Comparison of ENCODE assay signal across 18 cellular contexts in the genomic region with DNA sequence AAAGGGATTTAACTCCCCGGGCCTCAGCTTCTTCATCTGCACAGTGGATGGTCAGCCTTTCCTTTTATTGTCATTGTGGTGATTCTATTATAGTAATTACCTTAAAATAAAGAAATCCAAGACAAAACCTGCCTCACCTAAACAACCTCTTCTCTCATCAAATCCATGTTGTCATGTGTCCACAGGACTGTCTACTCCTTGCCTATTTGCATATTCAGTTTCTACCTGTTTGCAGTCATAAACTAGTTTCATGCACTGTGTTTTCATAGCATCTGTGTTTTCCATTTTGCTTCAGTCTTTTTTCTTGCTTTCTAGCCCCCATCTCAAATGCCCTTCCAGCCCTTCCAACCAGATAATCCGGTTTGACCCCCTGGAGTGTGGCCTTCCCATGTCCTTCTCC. TPM values are rescaled to one million over a fixed set of nuclear protein-coding genes. Genes with fewer than 3 reads are reported as not detected.
A peak's percentile ranks its signal among the peaks of the same experiment; 100 is the strongest.
DNase-seq lines count a peak whose midpoint lies in the region; ATAC-seq and TF ChIP-seq lines count a peak whose summit lies in the region.
"Had no signal": no experiment of that assay in that cellular context is flagged by ENCODE, and none has a peak within 500 bp of the region (broad histone marks: within the 10 kb centered on the region; RNA-seq: fewer than 3 reads in every experiment).

No MANE protein-coding gene starts in this region.

- no peaks in the 10 kb centered on the region for H3K27me3 ChIP-seq in BLaER1
- H3K27me3 ChIP-seq in CD8-positive, alpha-beta T cell (ENCODE audit: insufficient read depth, low read length): no peaks in the 10 kb centered on the region
- H3K27me3 ChIP-seq: brain microvascular endothelial cell, SJSA1 had no signal

- no peak for DNase-seq in CD8-positive, alpha-beta T cell
- DNase-seq in T-helper 17 cell (no peak), endothelial cell (ENCODE audit: low spot score) (no peak), NCI-H524 (lab: John Stamatoyannopoulos, UW) (no peak), NCI-H446 treated with DMSO at 0.1 percent for 48 hours (lab: John Stamatoyannopoulos, UW) (no peak)
- DNase-seq: activated CD4-positive, CD25-positive, alpha-beta regulatory T cell; brain microvascular endothelial cell; Calu3; EL; HCEC 1CT; NCI-H2171; right cardiac atrium; T-helper 9 cell had no signal

- POLR2A ChIA-PET in CD8-positive, alpha-beta T cell (lab: Charles Lee): no interaction called here

- H3K4me1 ChIP-seq in BLaER1: peaks cover 40% of the 10 kb centered on the region
- H3K4me1 ChIP-seq in CD8-positive, alpha-beta T cell (ENCODE audit: insufficient read depth, low read length): peaks cover 30% of the 10 kb centered on the region
- H3K4me1 ChIP-seq: SJSA1 had no signal

- no peak for ATAC-seq in CD8-positive, alpha-beta T cell
- no peak for ATAC-seq in T-helper 17 cell
- ATAC-seq in GM21367 (IDR thresholded peaks at IDR 0.05; ENCODE audit: unreplicated experiment): no peak
- ATAC-seq: right cardiac atrium had no signal

- no peaks in the 10 kb centered on the region for H3K9me3 ChIP-seq in BLaER1
- H3K9me3 ChIP-seq in CD8-positive, alpha-beta T cell (ENCODE audit: low read length): no peaks in the 10 kb centered on the region
- no peaks in the 10 kb centered on the region for H3K9me3 ChIP-seq in T-helper 17 cell (ENCODE audit: control insufficient read depth, low read length, poor library complexity, severe bottlenecking)
- H3K9me3 ChIP-seq: SJSA1, thoracic aorta had no signal

- peaks cover 74% of the 10 kb centered on the region for H3K36me3 ChIP-seq in BLaER1
- peaks cover 82% of the 10 kb centered on the region for H3K36me3 ChIP-seq in CD8-positive, alpha-beta T cell (ENCODE audit: insufficient read depth, low read length)
- H3K36me3 ChIP-seq: brain microvascular endothelial cell had no signal

- no peaks in the 10 kb centered on the region for H3K9me3 Mint-ChIP-seq in CD8-positive, alpha-beta T cell
- no peaks in the 10 kb centered on the region for H3K9me3 Mint-ChIP-seq in endothelial cell (ENCODE audit: unreplicated experiment)

- no peak overlapping the region for H3K4me2 ChIP-seq in BLaER1

- CTCF ChIA-PET in CD8-positive, alpha-beta T cell (lab: Charles Lee): interaction anchor here (4.9 kb wide), 1 partner anchor 83 kb away, joined by 92 read pairs; the partner anchor contains the start of gene CETP

- H4K20me1 ChIP-seq in BLaER1: no peaks in the 10 kb centered on the region

- no peak for TF ChIP-seq CTCF in CD8-positive, alpha-beta T cell (IDR thresholded peaks at IDR 0.05)
- no peak for TF ChIP-seq CTCF in endothelial cell (IDR thresholded peaks at IDR 0.05; ENCODE audit: unreplicated experiment)

- no peak overlapping the region for H3K4me3 Mint-ChIP-seq in CD8-positive, alpha-beta T cell
- H3K4me3 Mint-ChIP-seq in T-helper 17 cell: no peak overlapping the region
- H3K4me3 Mint-ChIP-seq in endothelial cell (ENCODE audit: unreplicated experiment): no peak overlapping the region

- H3K27ac ChIP-seq in BLaER1: 0 out of 2 replicates have a peak overlapping the region, but pooled peaks have one; percentile 51
- H3K27ac ChIP-seq in CD8-positive, alpha-beta T cell (ENCODE audit: low read depth, low read length): no peak overlapping the region
- H3K27ac ChIP-seq: brain microvascular endothelial cell, coronary artery, SJSA1, thoracic aorta had no signal

- peak overlapping the region; percentile 49 for H3K27ac Mint-ChIP-seq in CD8-positive, alpha-beta T cell
- peak overlapping the region; percentile 87 for H3K27ac Mint-ChIP-seq in T-helper 17 cell
- peak overlapping the region; percentile 6 for H3K27ac Mint-ChIP-seq in endothelial cell (ENCODE audit: unreplicated experiment)

- no peaks in the 10 kb centered on the region for H3K27me3 Mint-ChIP-seq in CD8-positive, alpha-beta T cell (ENCODE audit: low read depth)
- H3K27me3 Mint-ChIP-seq in T-helper 17 cell (no peaks in the 10 kb centered on the region), endothelial cell (ENCODE audit: unreplicated experiment) (peaks cover 8% of the 10 kb centered on the region)

- intact Hi-C loops in CD8-positive, alpha-beta T cell (cut with DNase I, micrococcal nuclease): loop anchor here (5.0 to 10.0 kb wide), 2 partner anchors 181 to 183 kb away; partner anchors contain the start of gene SLC12A3 (in 2 of the 2)

- H3K4me3 ChIP-seq in BLaER1: no peak overlapping the region
- no peak overlapping the region for H3K4me3 ChIP-seq in CD8-positive, alpha-beta T cell (ENCODE audit: low read depth, low read length)
- H3K4me3 ChIP-seq: coronary artery, SJSA1, thoracic aorta had no signal

- H3K4me1 Mint-ChIP-seq in CD8-positive, alpha-beta T cell (ENCODE audit: low read depth): peaks cover 33% of the 10 kb centered on the region
- peaks cover 11% of the 10 kb centered on the region for H3K4me1 Mint-ChIP-seq in T-helper 17 cell
- H3K4me1 Mint-ChIP-seq in endothelial cell (ENCODE audit: unreplicated experiment): peaks cover 9% of the 10 kb centered on the region

- H3K9ac ChIP-seq in BLaER1: no peak overlapping the region

- H3K36me3 Mint-ChIP-seq in CD8-positive, alpha-beta T cell: peaks cover 89% of the 10 kb centered on the region
- H3K36me3 Mint-ChIP-seq in T-helper 17 cell (ENCODE audit: low read depth) (peaks cover 9% of the 10 kb centered on the region), endothelial cell (ENCODE audit: low read depth, unreplicated experiment) (no peaks in the 10 kb centered on the region)

RNA-seq across cellular contexts. Expression of gene CPNE2, which starts 44.3 kb away (rescaled TPM):
- 1 to 10 TPM; 5.7 to 6.8 TPM for total RNA-seq in CD8-positive, alpha-beta T cell
- 1 to 10 TPM; 2.4 to 4.4 TPM for total RNA-seq in T-helper 17 cell
- total RNA-seq in endothelial cell (ENCODE audit: unreplicated experiment): 145 TPM

RNA-seq across cellular contexts. Expression of gene NLRC5, which starts 58.7 kb away (rescaled TPM):
- total RNA-seq in CD8-positive, alpha-beta T cell: 100 to 1,000 TPM; 670 to 690 TPM
- total RNA-seq in T-helper 17 cell (100 to 1,000 TPM; 381 to 578 TPM), endothelial cell (ENCODE audit: unreplicated experiment) (2.4 TPM)

Comparison
In these comparisons a context has a peak if more than half of its experiments do, and no peak if none do; other contexts are left out.
1. H3K27ac Mint-ChIP-seq: peak in every context shown above with its lines; median percentile 87 in T-helper 17 cell; 49 in CD8-positive, alpha-beta T cell; 6 in endothelial cell.
2. RNA of gene CPNE2, which starts 44.3 kb away (total RNA-seq): 145 TPM in endothelial cell (single experiment); 5.7 to 6.8 TPM in CD8-positive, alpha-beta T cell and 2.4 to 4.4 TPM in T-helper 17 cell; every median in the first group is over 10 times any median in the second.
3. RNA of gene NLRC5, which starts 58.7 kb away (total RNA-seq): 670 to 690 TPM in CD8-positive, alpha-beta T cell and 381 to 578 TPM in T-helper 17 cell; 2.4 TPM in endothelial cell (single experiment); every median in the first group is over 100 times any median in the second.